ENCODE assay signal across 10 cellular contexts in genomic region chr13:114050536-114051450, GRCh38.
"Had no signal": no experiment of that assay in that cellular context is flagged by ENCODE, and none has a peak within 500 bp of the region (broad histone marks: within the 10 kb centered on the region; RNA-seq: fewer than 3 reads in every experiment).

No MANE protein-coding gene starts in this region.

- ATAC-seq: left lung had no signal

- H3K36me3 ChIP-seq: cardiac muscle cell had no signal

- H3K9me3 ChIP-seq: esophagus squamous epithelium, left lung had no signal

- H3K4me3 Mint-ChIP-seq: activated CD4-positive, alpha-beta T cell treated with anti-CD3 and anti-CD28 coated beads, Interleukin-2, amount 10 ng/mL, durations not matched to agents 24 days and 14 days had no signal

- H3K27me3 ChIP-seq: cardiac muscle cell, esophagus squamous epithelium, left lung had no signal

- H3K4me3 ChIP-seq: cardiac muscle cell, esophagus squamous epithelium, left lung had no signal

- H3K27ac ChIP-seq: cardiac muscle cell, esophagus squamous epithelium, left lung had no signal

- H3K27ac Mint-ChIP-seq: activated CD4-positive, alpha-beta T cell treated with anti-CD3 and anti-CD28 coated beads, Interleukin-2, amount 10 ng/mL, durations not matched to agents 24 days and 14 days had no signal

- DNase-seq: activated CD4-positive, alpha-beta T cell treated with anti-CD3 and anti-CD28 coated beads, Interleukin-2, amount 10 ng/mL, durations not matched to agents 24 days and 14 days; activated effector memory CD4-positive, alpha-beta T cell treated with anti-CD3 and anti-CD28 coated beads, Interleukin-2, amount 50 U/mL, for 16 hours; activated T-cell treated with anti-CD3 and anti-CD28 coated beads, Interleukin-2, amount 50 U/mL, for 1 hour; esophagus squamous epithelium; foreskin fibroblast; head of caudate nucleus; islet precursor cell; stimulated activated CD4-positive, alpha-beta T cell treated with anti-CD3 and anti-CD28 coated beads, Interleukin-2, amount 100 ng/mL, for 48 hours had no signal

- H3K27me3 Mint-ChIP-seq: activated CD4-positive, alpha-beta T cell treated with anti-CD3 and anti-CD28 coated beads, Interleukin-2, amount 10 ng/mL, durations not matched to agents 24 days and 14 days had no signal

- H3K9me3 Mint-ChIP-seq: activated CD4-positive, alpha-beta T cell treated with anti-CD3 and anti-CD28 coated beads, Interleukin-2, amount 10 ng/mL, durations not matched to agents 24 days and 14 days had no signal
